Comparison of ENCODE assay signal across 2 cellular contexts in the genomic region with DNA sequence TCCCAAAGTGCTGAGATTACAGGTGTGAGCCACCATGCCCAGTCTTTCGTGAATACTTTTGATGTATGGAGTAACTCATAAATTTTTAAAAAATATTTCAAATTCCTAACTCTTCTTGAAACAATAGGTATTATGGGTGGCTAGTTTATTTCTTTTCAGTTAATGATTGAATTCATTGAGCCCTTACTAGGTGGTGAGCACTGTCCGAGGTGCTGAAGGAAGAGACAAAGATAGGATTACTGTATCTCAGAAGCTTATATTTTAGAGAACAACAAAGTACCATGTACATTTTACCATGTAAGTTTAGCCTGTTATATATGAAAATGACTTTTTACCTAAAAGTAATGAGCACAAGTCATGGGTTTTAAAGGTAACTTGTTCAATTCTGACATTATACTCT.
A peak's percentile ranks its signal among the peaks of the same experiment; 100 is the strongest.
TF ChIP-seq lines count a peak whose summit lies in the region.

No MANE protein-coding gene starts in this region.

TF ChIP-seq in GM23338, 12 proteins besides CTCF, POLR2A, EP300 and RAD21 (continued from another document):
- TF ChIP-seq, protein P1, sequence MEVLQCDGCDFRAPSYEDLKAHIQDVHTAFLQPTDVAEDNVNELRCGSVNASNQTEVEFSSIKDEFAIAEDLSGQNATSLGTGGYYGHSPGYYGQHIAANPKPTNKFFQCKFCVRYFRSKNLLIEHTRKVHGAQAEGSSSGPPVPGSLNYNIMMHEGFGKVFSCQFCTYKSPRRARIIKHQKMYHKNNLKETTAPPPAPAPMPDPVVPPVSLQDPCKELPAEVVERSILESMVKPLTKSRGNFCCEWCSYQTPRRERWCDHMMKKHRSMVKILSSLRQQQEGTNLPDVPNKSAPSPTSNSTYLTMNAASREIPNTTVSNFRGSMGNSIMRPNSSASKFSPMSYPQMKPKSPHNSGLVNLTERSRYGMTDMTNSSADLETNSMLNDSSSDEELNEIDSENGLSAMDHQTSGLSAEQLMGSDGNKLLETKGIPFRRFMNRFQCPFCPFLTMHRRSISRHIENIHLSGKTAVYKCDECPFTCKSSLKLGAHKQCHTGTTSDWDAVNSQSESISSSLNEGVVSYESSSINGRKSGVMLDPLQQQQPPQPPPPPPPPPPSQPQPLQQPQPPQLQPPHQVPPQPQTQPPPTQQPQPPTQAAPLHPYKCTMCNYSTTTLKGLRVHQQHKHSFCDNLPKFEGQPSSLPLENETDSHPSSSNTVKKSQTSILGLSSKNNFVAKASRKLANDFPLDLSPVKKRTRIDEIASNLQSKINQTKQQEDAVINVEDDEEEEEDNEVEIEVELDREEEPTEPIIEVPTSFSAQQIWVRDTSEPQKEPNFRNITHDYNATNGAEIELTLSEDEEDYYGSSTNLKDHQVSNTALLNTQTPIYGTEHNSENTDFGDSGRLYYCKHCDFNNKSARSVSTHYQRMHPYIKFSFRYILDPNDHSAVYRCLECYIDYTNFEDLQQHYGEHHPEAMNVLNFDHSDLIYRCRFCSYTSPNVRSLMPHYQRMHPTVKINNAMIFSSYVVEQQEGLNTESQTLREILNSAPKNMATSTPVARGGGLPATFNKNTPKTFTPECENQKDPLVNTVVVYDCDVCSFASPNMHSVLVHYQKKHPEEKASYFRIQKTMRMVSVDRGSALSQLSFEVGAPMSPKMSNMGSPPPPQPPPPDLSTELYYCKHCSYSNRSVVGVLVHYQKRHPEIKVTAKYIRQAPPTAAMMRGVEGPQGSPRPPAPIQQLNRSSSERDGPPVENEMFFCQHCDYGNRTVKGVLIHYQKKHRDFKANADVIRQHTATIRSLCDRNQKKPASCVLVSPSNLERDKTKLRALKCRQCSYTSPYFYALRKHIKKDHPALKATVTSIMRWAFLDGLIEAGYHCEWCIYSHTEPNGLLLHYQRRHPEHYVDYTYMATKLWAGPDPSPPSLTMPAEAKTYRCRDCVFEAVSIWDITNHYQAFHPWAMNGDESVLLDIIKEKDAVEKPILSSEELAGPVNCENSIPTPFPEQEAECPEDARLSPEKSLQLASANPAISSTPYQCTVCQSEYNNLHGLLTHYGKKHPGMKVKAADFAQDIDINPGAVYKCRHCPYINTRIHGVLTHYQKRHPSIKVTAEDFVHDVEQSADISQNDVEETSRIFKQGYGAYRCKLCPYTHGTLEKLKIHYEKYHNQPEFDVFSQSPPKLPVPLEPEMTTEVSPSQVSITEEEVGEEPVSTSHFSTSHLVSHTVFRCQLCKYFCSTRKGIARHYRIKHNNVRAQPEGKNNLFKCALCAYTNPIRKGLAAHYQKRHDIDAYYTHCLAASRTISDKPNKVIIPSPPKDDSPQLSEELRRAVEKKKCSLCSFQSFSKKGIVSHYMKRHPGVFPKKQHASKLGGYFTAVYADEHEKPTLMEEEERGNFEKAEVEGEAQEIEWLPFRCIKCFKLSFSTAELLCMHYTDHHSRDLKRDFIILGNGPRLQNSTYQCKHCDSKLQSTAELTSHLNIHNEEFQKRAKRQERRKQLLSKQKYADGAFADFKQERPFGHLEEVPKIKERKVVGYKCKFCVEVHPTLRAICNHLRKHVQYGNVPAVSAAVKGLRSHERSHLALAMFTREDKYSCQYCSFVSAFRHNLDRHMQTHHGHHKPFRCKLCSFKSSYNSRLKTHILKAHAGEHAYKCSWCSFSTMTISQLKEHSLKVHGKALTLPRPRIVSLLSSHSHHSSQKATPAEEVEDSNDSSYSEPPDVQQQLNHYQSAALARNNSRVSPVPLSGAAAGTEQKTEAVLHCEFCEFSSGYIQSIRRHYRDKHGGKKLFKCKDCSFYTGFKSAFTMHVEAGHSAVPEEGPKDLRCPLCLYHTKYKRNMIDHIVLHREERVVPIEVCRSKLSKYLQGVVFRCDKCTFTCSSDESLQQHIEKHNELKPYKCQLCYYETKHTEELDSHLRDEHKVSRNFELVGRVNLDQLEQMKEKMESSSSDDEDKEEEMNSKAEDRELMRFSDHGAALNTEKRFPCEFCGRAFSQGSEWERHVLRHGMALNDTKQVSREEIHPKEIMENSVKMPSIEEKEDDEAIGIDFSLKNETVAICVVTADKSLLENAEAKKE (CRISPR knock-in tag; IDR thresholded peaks at IDR 0.05): no peak
- no peak for TF ChIP-seq ZNF114 (CRISPR knock-in tag; IDR thresholded peaks at IDR 0.05)
- TF ChIP-seq, protein P2, sequence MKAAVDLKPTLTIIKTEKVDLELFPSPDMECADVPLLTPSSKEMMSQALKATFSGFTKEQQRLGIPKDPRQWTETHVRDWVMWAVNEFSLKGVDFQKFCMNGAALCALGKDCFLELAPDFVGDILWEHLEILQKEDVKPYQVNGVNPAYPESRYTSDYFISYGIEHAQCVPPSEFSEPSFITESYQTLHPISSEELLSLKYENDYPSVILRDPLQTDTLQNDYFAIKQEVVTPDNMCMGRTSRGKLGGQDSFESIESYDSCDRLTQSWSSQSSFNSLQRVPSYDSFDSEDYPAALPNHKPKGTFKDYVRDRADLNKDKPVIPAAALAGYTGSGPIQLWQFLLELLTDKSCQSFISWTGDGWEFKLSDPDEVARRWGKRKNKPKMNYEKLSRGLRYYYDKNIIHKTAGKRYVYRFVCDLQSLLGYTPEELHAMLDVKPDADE (IDR thresholded peaks at IDR 0.05): no peak
- no peak for TF ChIP-seq POLR2AphosphoS5 (IDR thresholded peaks at IDR 0.05; ENCODE audit: low read depth)
- no peak for TF ChIP-seq STAT1 (IDR thresholded peaks at IDR 0.05; ENCODE audit: unreplicated experiment)
- TF ChIP-seq, protein P3, sequence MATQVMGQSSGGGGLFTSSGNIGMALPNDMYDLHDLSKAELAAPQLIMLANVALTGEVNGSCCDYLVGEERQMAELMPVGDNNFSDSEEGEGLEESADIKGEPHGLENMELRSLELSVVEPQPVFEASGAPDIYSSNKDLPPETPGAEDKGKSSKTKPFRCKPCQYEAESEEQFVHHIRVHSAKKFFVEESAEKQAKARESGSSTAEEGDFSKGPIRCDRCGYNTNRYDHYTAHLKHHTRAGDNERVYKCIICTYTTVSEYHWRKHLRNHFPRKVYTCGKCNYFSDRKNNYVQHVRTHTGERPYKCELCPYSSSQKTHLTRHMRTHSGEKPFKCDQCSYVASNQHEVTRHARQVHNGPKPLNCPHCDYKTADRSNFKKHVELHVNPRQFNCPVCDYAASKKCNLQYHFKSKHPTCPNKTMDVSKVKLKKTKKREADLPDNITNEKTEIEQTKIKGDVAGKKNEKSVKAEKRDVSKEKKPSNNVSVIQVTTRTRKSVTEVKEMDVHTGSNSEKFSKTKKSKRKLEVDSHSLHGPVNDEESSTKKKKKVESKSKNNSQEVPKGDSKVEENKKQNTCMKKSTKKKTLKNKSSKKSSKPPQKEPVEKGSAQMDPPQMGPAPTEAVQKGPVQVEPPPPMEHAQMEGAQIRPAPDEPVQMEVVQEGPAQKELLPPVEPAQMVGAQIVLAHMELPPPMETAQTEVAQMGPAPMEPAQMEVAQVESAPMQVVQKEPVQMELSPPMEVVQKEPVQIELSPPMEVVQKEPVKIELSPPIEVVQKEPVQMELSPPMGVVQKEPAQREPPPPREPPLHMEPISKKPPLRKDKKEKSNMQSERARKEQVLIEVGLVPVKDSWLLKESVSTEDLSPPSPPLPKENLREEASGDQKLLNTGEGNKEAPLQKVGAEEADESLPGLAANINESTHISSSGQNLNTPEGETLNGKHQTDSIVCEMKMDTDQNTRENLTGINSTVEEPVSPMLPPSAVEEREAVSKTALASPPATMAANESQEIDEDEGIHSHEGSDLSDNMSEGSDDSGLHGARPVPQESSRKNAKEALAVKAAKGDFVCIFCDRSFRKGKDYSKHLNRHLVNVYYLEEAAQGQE (IDR thresholded peaks at IDR 0.05; ENCODE audit: unreplicated experiment): peak; percentile 78

TF ChIP-seq in GM12878, 131 proteins besides CTCF, POLR2A, EP300 and RAD21 (continued from another document):
- TF ChIP-seq, protein P3 (IDR thresholded peaks at IDR 0.05; ENCODE audit: low read depth, low read length): peak; percentile 76
TF ChIP-seq in GM12878: peak in this region for 1.
